Comparison of ENCODE assay signal across 28 cellular contexts in genomic region chr9:24765025-24765756, GRCh38.
"Had no signal": no experiment of that assay in that cellular context is flagged by ENCODE, and none has a peak within 500 bp of the region (broad histone marks: within the 10 kb centered on the region; RNA-seq: fewer than 3 reads in every experiment).

No MANE protein-coding gene starts in this region.

- H3K27ac Mint-ChIP-seq: activated CD4-positive, alpha-beta memory T cell treated with anti-CD3 and anti-CD28 coated beads, Interleukin-2, amount 10 ng/mL, durations not matched to agents 7 days and 5 days; activated CD4-positive, alpha-beta T cell treated with anti-CD3 and anti-CD28 coated beads, Interleukin-2, amount 10 ng/mL, durations not matched to agents 7 days and 5 days; activated naive CD8-positive, alpha-beta T cell; activated T-cell treated with anti-CD3 and anti-CD28 coated beads, Interleukin-2, amount 50 U/mL, for 24 hours; activated T-cell treated with anti-CD3 and anti-CD28 coated beads, Interleukin-2, amount 50 U/mL, for 72 hours; T-helper 17 cell; T-helper 2 cell treated with Interferon-gamma antibody and Interleukin-4, amounts not matched to agents 5 μg/mL and 100 μg/mL, for 36 hours had no signal

- H3K36me3 ChIP-seq: brain microvascular endothelial cell, esophagus squamous epithelium, gastroesophageal sphincter, heart right ventricle had no signal

- H3K36me3 Mint-ChIP-seq: activated naive CD8-positive, alpha-beta T cell had no signal

- H3K27me3 ChIP-seq: brain microvascular endothelial cell, esophagus squamous epithelium, gastroesophageal sphincter, heart right ventricle, hepatocyte had no signal

- H3K4me2 ChIP-seq: hepatocyte had no signal

- ATAC-seq: activated T-cell treated with anti-CD3 and anti-CD28 coated beads, Interleukin-2, amount 50 U/mL, for 72 hours; gastroesophageal sphincter; heart right ventricle; T-helper 17 cell had no signal

- H3K4me3 ChIP-seq: esophagus squamous epithelium, gastroesophageal sphincter, heart right ventricle, hepatocyte had no signal

- DNase-seq: activated CD4-positive, alpha-beta memory T cell treated with anti-CD3 and anti-CD28 coated beads, Interleukin-2, amount 10 ng/mL, durations not matched to agents 7 days and 5 days; activated CD4-positive, alpha-beta T cell treated with anti-CD3 and anti-CD28 coated beads for 1 hour; activated CD4-positive, alpha-beta T cell treated with anti-CD3 and anti-CD28 coated beads for 4 hours; activated CD4-positive, alpha-beta T cell treated with anti-CD3 and anti-CD28 coated beads, Interleukin-2, amount 10 ng/mL, durations not matched to agents 7 days and 5 days; activated CD4-positive, alpha-beta T cell treated with anti-CD3 and anti-CD28 coated beads, Interleukin-2, amount 50 U/mL, for 4 hours; activated CD8-positive, alpha-beta memory T cell treated with anti-CD3 and anti-CD28 coated beads, Interleukin-2, amount 50 U/mL, for 48 hours; activated gamma-delta T cell treated with Interleukin-2 at 50 U/mL for 16 hours; activated naive CD4-positive, alpha-beta T cell treated with anti-CD3 and anti-CD28 coated beads, Interleukin-2, amount 50 U/mL, for 16 hours; activated naive CD4-positive, alpha-beta T cell treated with Interleukin-2 at 50 U/mL for 16 hours; activated T-cell treated with anti-CD3 and anti-CD28 coated beads for 4 hours; activated T-cell treated with anti-CD3 and anti-CD28 coated beads, Interleukin-2, amount 50 U/mL, for 24 hours; activated T-cell treated with anti-CD3 and anti-CD28 coated beads, Interleukin-2, amount 50 U/mL, for 72 hours; amniotic stem cell; anterior cingulate cortex; brain microvascular endothelial cell; cortex of kidney; effector CD8-positive, alpha-beta T cell; esophagus squamous epithelium; foreskin melanocyte; heart right ventricle; T-helper 17 cell; T1000 had no signal

- H2AFZ ChIP-seq: hepatocyte had no signal

- H3K27ac ChIP-seq: brain microvascular endothelial cell, epithelial cell of prostate, esophagus squamous epithelium, gastroesophageal sphincter, heart right ventricle, hepatocyte had no signal

- H3K27me3 Mint-ChIP-seq: activated CD4-positive, alpha-beta memory T cell treated with anti-CD3 and anti-CD28 coated beads, Interleukin-2, amount 10 ng/mL, durations not matched to agents 7 days and 5 days; activated CD4-positive, alpha-beta T cell treated with anti-CD3 and anti-CD28 coated beads, Interleukin-2, amount 10 ng/mL, durations not matched to agents 7 days and 5 days; activated naive CD8-positive, alpha-beta T cell; activated T-cell treated with anti-CD3 and anti-CD28 coated beads, Interleukin-2, amount 50 U/mL, for 24 hours; central memory CD8-positive, alpha-beta T cell; T-helper 17 cell had no signal

- H3K4me3 Mint-ChIP-seq: activated CD4-positive, alpha-beta memory T cell treated with anti-CD3 and anti-CD28 coated beads, Interleukin-2, amount 10 ng/mL, durations not matched to agents 7 days and 5 days; activated CD4-positive, alpha-beta T cell treated with anti-CD3 and anti-CD28 coated beads, Interleukin-2, amount 10 ng/mL, durations not matched to agents 7 days and 5 days; activated naive CD8-positive, alpha-beta T cell; activated T-cell treated with anti-CD3 and anti-CD28 coated beads, Interleukin-2, amount 50 U/mL, for 24 hours; activated T-cell treated with anti-CD3 and anti-CD28 coated beads, Interleukin-2, amount 50 U/mL, for 72 hours; central memory CD8-positive, alpha-beta T cell; T-helper 17 cell; T-helper 2 cell treated with Interferon-gamma antibody and Interleukin-4, amounts not matched to agents 5 μg/mL and 100 μg/mL, for 36 hours had no signal

- H3K79me2 ChIP-seq: hepatocyte had no signal

- H3K9me3 ChIP-seq: gastroesophageal sphincter had no signal

- H3K4me1 Mint-ChIP-seq: activated CD4-positive, alpha-beta memory T cell treated with anti-CD3 and anti-CD28 coated beads, Interleukin-2, amount 10 ng/mL, durations not matched to agents 7 days and 5 days; activated CD4-positive, alpha-beta T cell treated with anti-CD3 and anti-CD28 coated beads, Interleukin-2, amount 10 ng/mL, durations not matched to agents 7 days and 5 days; central memory CD8-positive, alpha-beta T cell; T-helper 17 cell had no signal

- H3K4me1 ChIP-seq: esophagus squamous epithelium, gastroesophageal sphincter, heart right ventricle had no signal
